In the genomic region with DNA sequence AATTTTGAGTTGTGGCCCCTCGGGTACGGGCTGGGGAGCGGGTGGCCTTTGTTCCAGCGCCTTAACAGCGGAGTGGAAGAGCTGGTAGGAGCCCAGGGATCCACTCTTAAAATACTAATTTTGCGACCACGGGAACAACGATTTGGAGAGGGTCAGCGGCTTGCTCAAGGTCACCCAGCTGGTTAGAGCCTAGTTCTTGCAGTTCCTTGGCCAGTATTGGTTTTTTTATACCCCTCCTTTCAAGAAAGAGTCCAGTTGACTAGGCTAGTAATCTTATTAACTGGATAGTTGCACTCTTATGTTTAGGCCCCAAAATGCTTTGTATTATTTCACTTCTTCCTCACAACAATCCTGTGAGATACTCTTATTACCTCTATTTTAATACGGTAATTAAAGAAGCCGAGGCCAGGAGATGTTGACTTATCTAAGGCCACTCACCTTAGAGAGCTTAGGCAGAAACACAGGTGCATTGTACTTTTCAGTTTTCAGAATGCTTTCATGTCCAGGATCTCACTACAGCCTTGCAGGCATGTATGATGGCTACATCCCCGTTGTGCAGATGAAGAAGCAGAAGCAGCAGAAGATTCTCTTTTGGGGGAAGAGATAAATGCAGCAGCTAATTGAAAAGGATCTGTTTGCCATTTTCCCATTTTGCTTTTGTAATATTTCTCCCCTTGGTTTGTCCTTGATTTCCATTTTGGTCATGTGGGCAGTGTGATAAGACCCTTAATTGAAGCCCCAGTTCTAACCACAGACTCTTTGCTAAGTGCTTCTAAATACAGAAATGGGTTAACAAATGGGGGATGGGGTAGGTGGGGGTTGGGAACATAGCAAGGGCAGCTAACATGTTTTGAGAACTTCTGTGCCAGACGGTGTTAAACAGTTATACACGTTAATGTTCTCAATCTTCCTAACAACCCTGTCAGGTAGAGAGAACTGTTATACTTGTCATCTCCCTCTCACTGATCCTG, we compare ENCODE assay signal across 7 cellular contexts. TPM values are rescaled to one million over a fixed set of nuclear protein-coding genes. Genes with fewer than 3 reads are reported as not detected.
A peak's percentile ranks its signal among the peaks of the same experiment; 100 is the strongest.
DNase-seq lines count a peak whose midpoint lies in the region; ATAC-seq and TF ChIP-seq lines count a peak whose summit lies in the region.

No MANE protein-coding gene starts in this region.

- no peak overlapping the region for H2AFZ ChIP-seq in HCT116 (ENCODE audit: low read depth, low read length, poor library complexity, severe bottlenecking)

- 7 to 13% methylated on average over 14 of the region's 14 CpGs for whole genome bisulfite sequencing in esophagus, 2 donors
- WGBS in prostate gland = 10% methylated on average over 14 of the region's 14 CpGs

- peak overlapping the region; percentile 95 for H3K4me2 ChIP-seq in HCT116 (ENCODE audit: low read length)

- no peak for DNase-seq in HCT116 (ENCODE audit: low read depth, low spot score)
- DNase-seq in RKO (ENCODE audit: low spot score) = peak; percentile 10
- DNase-seq in prostate gland (ENCODE audit: low spot score) = no peak

- H3K36me3 ChIP-seq in HCT116 (ENCODE audit: control insufficient read depth in 1 of 2, insufficient read depth in 2 of 2, low read length in 2 of 2) (peaks cover 3 to 10% of the 10 kb centered on the region in 2 experiments; a peak in 2 of 4 replicates), esophagus (ENCODE audit: control insufficient read depth in 2 of 2, insufficient read depth in 2 of 2, low read length in 1 of 2) (peaks cover 0 to 2% of the 10 kb centered on the region in 2 donors), prostate gland (no peaks in the 10 kb centered on the region)

- H3K4me1 ChIP-seq in HCT116 (ENCODE audit: control insufficient read depth in 1 of 2, insufficient read depth in 2 of 2, low read length in 2 of 2) (peaks cover 18 to 30% of the 10 kb centered on the region in 2 experiments), esophagus (ENCODE audit: control insufficient read depth in 2 of 2, insufficient read depth in 2 of 2, low read length in 1 of 2) (peaks cover 0 to 5% of the 10 kb centered on the region in 2 donors), prostate gland (replicated peaks) (no peaks in the 10 kb centered on the region)

- H3K9me2 ChIP-seq in HCT116 (ENCODE audit: insufficient read depth) = no peaks in the 10 kb centered on the region

- ATAC-seq in HCT116 (no peak), GM21526 (IDR thresholded peaks at IDR 0.05; ENCODE audit: low FRiP score, unreplicated experiment) (no peak), GM21528 (IDR thresholded peaks at IDR 0.05; ENCODE audit: low FRiP score, unreplicated experiment) (no peak), GM21723 (IDR thresholded peaks at IDR 0.05; ENCODE audit: unreplicated experiment) (no peak)

- no peak for TF ChIP-seq RAD21 in HCT116 (IDR thresholded peaks at IDR 0.05; ENCODE audit: low read depth)

- TF ChIP-seq POLR2A in HCT116 (IDR thresholded peaks at IDR 0.05; ENCODE audit: borderline replicate concordance, extremely low read depth, insufficient read depth, insufficient read length) (no peak), prostate gland (IDR thresholded peaks at IDR 0.05) (no peak)

- H3K79me2 ChIP-seq in HCT116 (ENCODE audit: insufficient read depth, low read length) = peaks cover 52% of the 10 kb centered on the region

- H4K20me1 ChIP-seq in HCT116 (ENCODE audit: insufficient read depth) = no peaks in the 10 kb centered on the region

- TF ChIP-seq CTCF in HCT116 (IDR thresholded peaks at IDR 0.05 in 2 of 3, conservative IDR thresholded peaks at IDR 0.05 in 1 of 3; ENCODE audit: borderline replicate concordance in 1 of 3, insufficient read depth in 1 of 3, low read depth in 2 of 3, low read length in 2 of 3) (no peak), prostate gland (IDR thresholded peaks at IDR 0.05) (no peak)

- intact Hi-C loops in HCT116 (cut with micrococcal nuclease) (no loop called here), prostate gland (cut with DNase I) (no loop called here)

- POLR2A ChIA-PET in HCT116 (lab: Charles Lee) = no interaction called here

- CTCF ChIA-PET in HCT116 (lab: Charles Lee) = no interaction called here

- RAD21 ChIA-PET in HCT116 (lab: Charles Lee; ENCODE audit: low non-redundant PET in 1 of 2, low total read pairs in 2 of 2, uncharacterized antibody in 2 of 2, unreplicated experiment in 2 of 2) = no interaction called here

- H3K4me3 ChIP-seq in HCT116 (replicated peaks in 1 of 2; ENCODE audit: low read depth in 1 of 2, low read length in 2 of 2) (peak overlapping the region; percentile 78 to 85), esophagus (ENCODE audit: low read depth in 1 of 2, low read length in 2 of 2) (peak overlapping the region; percentile 74 to 87), prostate gland (peak overlapping the region; percentile 85 to 98)

- peak overlapping the region; percentile 87 for H3K9ac ChIP-seq in HCT116 (ENCODE audit: low read length)

- H3K27me3 ChIP-seq in HCT116 (ENCODE audit: insufficient read depth, low read length) (no peaks in the 10 kb centered on the region), esophagus (ENCODE audit: control insufficient read depth in 1 of 2, insufficient read depth in 2 of 2, low read length in 2 of 2) (no peaks in the 10 kb centered on the region), prostate gland (replicated peaks; ENCODE audit: insufficient read depth) (no peaks in the 10 kb centered on the region)

- BruUV-seq in HCT116 (replicated peaks; lab: Mats Ljungman, UMichigan) = TSS peak; percentile 74

- H3K9me3 ChIP-seq in HCT116 (ENCODE audit: control insufficient read depth in 1 of 2, insufficient read depth in 1 of 2, low read depth in 1 of 2, low read length in 2 of 2) = no peaks in the 10 kb centered on the region
- no peaks in the 10 kb centered on the region for H3K9me3 ChIP-seq in esophagus (ENCODE audit: control insufficient read depth in 2 of 2, insufficient read depth in 1 of 2, low read depth in 1 of 2, low read length in 1 of 2)
- no peaks in the 10 kb centered on the region for H3K9me3 ChIP-seq in prostate gland

- H3K27ac ChIP-seq in HCT116 (ENCODE audit: low read depth, low read length) (peak overlapping the region; percentile 89), esophagus (ENCODE audit: low read depth in 2 of 2, low read length in 1 of 2) (peak overlapping the region; percentile 94 to 99), prostate gland (peak overlapping the region; percentile 96 to 98)

TF ChIP-seq in HCT116, 20 proteins besides CTCF, POLR2A, EP300 and RAD21:
- no peak for TF ChIP-seq EZH2 (IDR thresholded peaks at IDR 0.05)
- no peak for TF ChIP-seq ZFX (IDR thresholded peaks at IDR 0.05)
- TF ChIP-seq SRF (IDR thresholded peaks at IDR 0.05; ENCODE audit: low read depth) = no peak
- TF ChIP-seq REST (IDR thresholded peaks at IDR 0.05; ENCODE audit: low read depth) = no peak
- no peak for TF ChIP-seq POLR2AphosphoS5 (IDR thresholded peaks at IDR 0.05; ENCODE audit: low read depth, low read length)
- no peak for TF ChIP-seq FOSL1 (IDR thresholded peaks at IDR 0.05; ENCODE audit: low read depth)
- TF ChIP-seq JUND (IDR thresholded peaks at IDR 0.05) = no peak
- no peak for TF ChIP-seq ELF1 (IDR thresholded peaks at IDR 0.05; ENCODE audit: borderline replicate concordance, low read depth)
- TF ChIP-seq SIN3A (IDR thresholded peaks at IDR 0.05; ENCODE audit: low read depth) = no peak
- no peak for TF ChIP-seq SP1 (IDR thresholded peaks at IDR 0.05; ENCODE audit: low read depth)
- TF ChIP-seq YY1 (IDR thresholded peaks at IDR 0.05; ENCODE audit: extremely low read depth, insufficient replicate concordance, low read depth, low read length) = no peak
- no peak for TF ChIP-seq EZH2phosphoT487 (IDR thresholded peaks at IDR 0.05; ENCODE audit: borderline replicate concordance)
- no peak for TF ChIP-seq CEBPB (IDR thresholded peaks at IDR 0.05; ENCODE audit: low read depth)
- no peak for TF ChIP-seq CBX3 (IDR thresholded peaks at IDR 0.05; ENCODE audit: low read depth)
TF ChIP-seq in HCT116: peak in this region for 0.

RNA-seq across cellular contexts. Expression of gene SREBF2, which starts 1.4 kb away (rescaled TPM):
- total RNA-seq in HCT116 (2021; ENCODE audit: unreplicated experiment) (129 TPM), prostate gland (100 to 1,000 TPM in 1 of 2 donors, 10 to 100 TPM in 1; 62.7 to 128 TPM)
- 127 and 133 TPM in 2 replicates for polyA plus RNA-seq in HCT116 (2012)
- polyA plus RNA-seq in esophagus = 10 to 100 TPM; 66.4 to 76.4 TPM

RNA-seq across cellular contexts. Expression of gene CCDC134, which starts 33.8 kb away (rescaled TPM):
- total RNA-seq in HCT116 (2021; ENCODE audit: unreplicated experiment) (15.8 TPM), prostate gland (10 to 100 TPM; 12.0 to 20.7 TPM)
- polyA plus RNA-seq in HCT116 (2012) = 5.0 and 5.7 TPM in 2 replicates
- polyA plus RNA-seq in esophagus = 1 to 10 TPM; 1.5 to 1.9 TPM
